18 cellular contexts compared by ENCODE assay signal in genomic region chr11:61018059-61018458, GRCh38. TPM values are rescaled to one million over a fixed set of nuclear protein-coding genes. Genes with fewer than 3 reads are reported as not detected.
DNase-seq lines count a peak whose midpoint lies in the region; ATAC-seq and TF ChIP-seq lines count a peak whose summit lies in the region.
"Had no signal": no experiment of that assay in that cellular context is flagged by ENCODE, and none has a peak within 500 bp of the region (broad histone marks: within the 10 kb centered on the region; RNA-seq: fewer than 3 reads in every experiment).

No MANE protein-coding gene starts in this region.

- no peaks in the 10 kb centered on the region for H3K36me3 ChIP-seq in osteoblast (ENCODE audit: insufficient read depth, low read length)
- H3K36me3 ChIP-seq: BE2C had no signal

- no peak overlapping the region for H3K4me3 ChIP-seq in osteoblast (ENCODE audit: insufficient read depth, low read length)

- H3K36me3 Mint-ChIP-seq in activated naive CD4-positive, alpha-beta T cell treated with anti-CD3 and anti-CD28 coated beads, Interleukin-2, amount 50 U/mL, for 24 hours: peaks cover 27% of the 10 kb centered on the region
- H3K36me3 Mint-ChIP-seq in T-helper 17 cell (ENCODE audit: low read depth): peaks cover 8% of the 10 kb centered on the region
- peaks cover 54% of the 10 kb centered on the region for H3K36me3 Mint-ChIP-seq in activated naive CD8-positive, alpha-beta T cell treated with anti-CD3 and anti-CD28 coated beads for 36 hours

- TF ChIP-seq CTCF in osteoblast (IDR thresholded peaks at IDR 0.05; ENCODE audit: extremely low read depth, low read depth, low read length): no peak

- peaks cover 66% of the 10 kb centered on the region for H3K4me1 Mint-ChIP-seq in activated naive CD4-positive, alpha-beta T cell treated with anti-CD3 and anti-CD28 coated beads, Interleukin-2, amount 50 U/mL, for 24 hours
- H3K4me1 Mint-ChIP-seq in T-helper 17 cell: peaks cover 42% of the 10 kb centered on the region
- H3K4me1 Mint-ChIP-seq in activated naive CD8-positive, alpha-beta T cell treated with anti-CD3 and anti-CD28 coated beads for 36 hours: peaks cover 44% of the 10 kb centered on the region

- no peak for DNase-seq in activated naive CD4-positive, alpha-beta T cell treated with anti-CD3 and anti-CD28 coated beads, Interleukin-2, amount 50 U/mL, for 16 hours
- DNase-seq in T-helper 17 cell: no peak
- DNase-seq in activated naive CD8-positive, alpha-beta T cell treated with anti-CD3 and anti-CD28 coated beads for 36 hours: no peak
- DNase-seq in osteoblast (ENCODE audit: insufficient read length, low spot score, missing footprints): peak; percentile 55
- DNase-seq in middle frontal gyrus (ENCODE audit: extremely low spot score, low spot score): no peak
- DNase-seq in NCI-H69 (lab: John Stamatoyannopoulos, UW): no peak
- DNase-seq: BE2C, DMS 273 treated with DMSO at 0.1 percent for 48 hours, KBM-7, NCI-H1048, NCI-H146, NCI-H2227 treated with DMSO at 0.1 percent for 48 hours, NCI-H524 treated with DMSO at 0.1 percent for 48 hours had no signal

- no peaks in the 10 kb centered on the region for H3K9me3 Mint-ChIP-seq in activated naive CD4-positive, alpha-beta T cell treated with anti-CD3 and anti-CD28 coated beads, Interleukin-2, amount 50 U/mL, for 24 hours
- peaks cover 5% of the 10 kb centered on the region for H3K9me3 Mint-ChIP-seq in activated naive CD8-positive, alpha-beta T cell treated with anti-CD3 and anti-CD28 coated beads for 36 hours

- no peaks in the 10 kb centered on the region for H3K79me2 ChIP-seq in osteoblast (ENCODE audit: insufficient read depth, low read length)

- H3K27ac ChIP-seq in osteoblast (ENCODE audit: low read depth, low read length): no peak overlapping the region
- H3K27ac ChIP-seq: HL-60, RWPE1 had no signal

- H3K4me1 ChIP-seq in osteoblast (ENCODE audit: insufficient read depth, low read length): no peaks in the 10 kb centered on the region
- H3K4me1 ChIP-seq: BE2C had no signal

- H3K4me3 Mint-ChIP-seq in activated naive CD4-positive, alpha-beta T cell treated with anti-CD3 and anti-CD28 coated beads, Interleukin-2, amount 50 U/mL, for 24 hours: no peak overlapping the region
- no peak overlapping the region for H3K4me3 Mint-ChIP-seq in T-helper 17 cell
- H3K4me3 Mint-ChIP-seq in activated naive CD8-positive, alpha-beta T cell treated with anti-CD3 and anti-CD28 coated beads for 36 hours: no peak overlapping the region

- ATAC-seq in T-helper 17 cell (no peak), HG03439 (IDR thresholded peaks at IDR 0.05; ENCODE audit: unreplicated experiment) (no peak)

- no peak overlapping the region for H3K4me2 ChIP-seq in osteoblast (ENCODE audit: insufficient read depth, low read length)

- H3K9me3 ChIP-seq in T-helper 17 cell (ENCODE audit: control insufficient read depth, low read length, poor library complexity, severe bottlenecking): no peaks in the 10 kb centered on the region
- no peaks in the 10 kb centered on the region for H3K9me3 ChIP-seq in osteoblast (ENCODE audit: low read depth, low read length)
- H3K9me3 ChIP-seq: BE2C had no signal

- no peaks in the 10 kb centered on the region for H3K27me3 Mint-ChIP-seq in activated naive CD4-positive, alpha-beta T cell treated with anti-CD3 and anti-CD28 coated beads, Interleukin-2, amount 50 U/mL, for 24 hours
- H3K27me3 Mint-ChIP-seq in T-helper 17 cell: no peaks in the 10 kb centered on the region
- no peaks in the 10 kb centered on the region for H3K27me3 Mint-ChIP-seq in activated naive CD8-positive, alpha-beta T cell treated with anti-CD3 and anti-CD28 coated beads for 36 hours

- no peaks in the 10 kb centered on the region for H4K20me1 ChIP-seq in osteoblast (ENCODE audit: insufficient read depth, low read length)

- no peak overlapping the region for H2AFZ ChIP-seq in osteoblast (ENCODE audit: low read length)

- peak overlapping the region; percentile 80 for H3K27ac Mint-ChIP-seq in activated naive CD4-positive, alpha-beta T cell treated with anti-CD3 and anti-CD28 coated beads, Interleukin-2, amount 50 U/mL, for 24 hours
- peak overlapping the region; percentile 99 for H3K27ac Mint-ChIP-seq in T-helper 17 cell
- H3K27ac Mint-ChIP-seq in activated naive CD8-positive, alpha-beta T cell treated with anti-CD3 and anti-CD28 coated beads for 36 hours: peak overlapping the region; percentile 72

- H3K27me3 ChIP-seq in osteoblast (ENCODE audit: insufficient read depth, low read length): peaks cover 51% of the 10 kb centered on the region
- H3K27me3 ChIP-seq: BE2C had no signal

RNA-seq across cellular contexts. Expression of gene CD6, which starts 46.6 kb away (rescaled TPM):
- 100 to 1,000 TPM; 533 to 568 TPM for total RNA-seq in T-helper 17 cell
- total RNA-seq in activated naive CD8-positive, alpha-beta T cell treated with anti-CD3 and anti-CD28 coated beads for 36 hours: 100 to 1,000 TPM; 167 to 169 TPM
- total RNA-seq in osteoblast: not detected in 2 replicates
- total RNA-seq: OCI-LY7 had no signal

Comparison
In these comparisons a context has a peak if more than half of its experiments do, and no peak if none do; other contexts are left out.
1. RNA of gene CD6, which starts 46.6 kb away (total RNA-seq): 533 to 568 TPM in T-helper 17 cell and 167 to 169 TPM in activated naive CD8-positive, alpha-beta T cell treated with anti-CD3 and anti-CD28 coated beads for 36 hours; not detected in osteoblast; every median in the first group is over 100 times any median in the second.
2. Peak in every context shown above with its lines, with median percentiles within 50 percentile points of each other: H3K27ac Mint-ChIP-seq.